8 cellular contexts compared by ENCODE assay signal in genomic region chr7:44921607-44922350, GRCh38. TPM values are rescaled to one million over a fixed set of nuclear protein-coding genes. Genes with fewer than 3 reads are reported as not detected.
DNase-seq lines count a peak whose midpoint lies in the region; ATAC-seq, FAIRE-seq and TF ChIP-seq lines count a peak whose summit lies in the region.

No MANE protein-coding gene starts in this region.

- peak; percentile 86 for FAIRE-seq in GM12892 (lab: Jason Lieb, UNC)

- no peak overlapping the region for H3K4me3 ChIP-seq in breast epithelium

- ATAC-seq in HG03039 (IDR thresholded peaks at IDR 0.05; ENCODE audit: unreplicated experiment) (peak; percentile 61), HG02571 (IDR thresholded peaks at IDR 0.05; ENCODE audit: unreplicated experiment) (no peak)

- intact Hi-C loops in breast epithelium (cut with DNase I; ENCODE audit: low total_unique reads): no loop called here

- peak; percentile 54 to 75 (median 75) for TF ChIP-seq CTCF in breast epithelium (IDR thresholded peaks at IDR 0.05)

- H3K27ac ChIP-seq in breast epithelium: no peak overlapping the region

- no peaks in the 10 kb centered on the region for H3K36me3 ChIP-seq in breast epithelium

- DNase-seq in GM12892 (ENCODE audit: insufficient read length) (peak; percentile 67), NCI-H2196 treated with DMSO at 0.1 percent for 48 hours (lab: John Stamatoyannopoulos, UW; ENCODE audit: unreplicated experiment) (peak; percentile 28), breast epithelium (ENCODE audit: low spot score in 2 of 2) (peak; percentile 77 to 92), islet precursor cell (peak; percentile 80)
- peak; percentile 83 to 100 (median 95) for DNase-seq in activated CD4-positive, CD25-positive, alpha-beta regulatory T cell (lab: John Stamatoyannopoulos, UW)
- DNase-seq in stimulated activated CD4-positive, alpha-beta T cell treated with anti-CD3 and anti-CD28 coated beads, Interleukin-1b, Interleukin-23, amount 100 ng/mL, for 1 hour (ENCODE audit: low read depth in 2 of 2): peak; percentile 94 to 99

- H3K27me3 ChIP-seq in breast epithelium: no peaks in the 10 kb centered on the region

- H3K4me1 ChIP-seq in breast epithelium: no peaks in the 10 kb centered on the region

- no peaks in the 10 kb centered on the region for H3K9me3 ChIP-seq in breast epithelium

- no peak for TF ChIP-seq POLR2A in GM12892 (IDR thresholded peaks at IDR 0.05; ENCODE audit: low read depth, low read length)
- TF ChIP-seq POLR2A in breast epithelium (IDR thresholded peaks at IDR 0.05): no peak

RNA-seq across cellular contexts. Expression of gene PURB, which starts 36.4 kb away (rescaled TPM):
- polyA plus RNA-seq in GM12892 (2012; ENCODE audit: missing spikeins): 10.8 TPM
- 10 to 100 TPM; 22.7 to 27.2 (median 24.9) TPM for total RNA-seq in breast epithelium

RNA-seq across cellular contexts. Expression of gene MYO1G, which starts 57.0 kb away (rescaled TPM):
- 137 TPM for polyA plus RNA-seq in GM12892 (2012; ENCODE audit: missing spikeins)
- 1 to 10 TPM; 2.0 to 2.9 (median 2.2) TPM for total RNA-seq in breast epithelium

Comparison
In these comparisons a context has a peak if more than half of its experiments do, and no peak if none do; other contexts are left out.
1. DNase-seq: peak in every context shown above with its lines; median percentile 96 in stimulated activated CD4-positive, alpha-beta T cell treated with anti-CD3 and anti-CD28 coated beads, Interleukin-1b, Interleukin-23, amount 100 ng/mL, for 1 hour; 95 in activated CD4-positive, CD25-positive, alpha-beta regulatory T cell; 84 in breast epithelium; 80 in islet precursor cell; 67 in GM12892; 28 in NCI-H2196 treated with DMSO at 0.1 percent for 48 hours.